In the genomic region with DNA sequence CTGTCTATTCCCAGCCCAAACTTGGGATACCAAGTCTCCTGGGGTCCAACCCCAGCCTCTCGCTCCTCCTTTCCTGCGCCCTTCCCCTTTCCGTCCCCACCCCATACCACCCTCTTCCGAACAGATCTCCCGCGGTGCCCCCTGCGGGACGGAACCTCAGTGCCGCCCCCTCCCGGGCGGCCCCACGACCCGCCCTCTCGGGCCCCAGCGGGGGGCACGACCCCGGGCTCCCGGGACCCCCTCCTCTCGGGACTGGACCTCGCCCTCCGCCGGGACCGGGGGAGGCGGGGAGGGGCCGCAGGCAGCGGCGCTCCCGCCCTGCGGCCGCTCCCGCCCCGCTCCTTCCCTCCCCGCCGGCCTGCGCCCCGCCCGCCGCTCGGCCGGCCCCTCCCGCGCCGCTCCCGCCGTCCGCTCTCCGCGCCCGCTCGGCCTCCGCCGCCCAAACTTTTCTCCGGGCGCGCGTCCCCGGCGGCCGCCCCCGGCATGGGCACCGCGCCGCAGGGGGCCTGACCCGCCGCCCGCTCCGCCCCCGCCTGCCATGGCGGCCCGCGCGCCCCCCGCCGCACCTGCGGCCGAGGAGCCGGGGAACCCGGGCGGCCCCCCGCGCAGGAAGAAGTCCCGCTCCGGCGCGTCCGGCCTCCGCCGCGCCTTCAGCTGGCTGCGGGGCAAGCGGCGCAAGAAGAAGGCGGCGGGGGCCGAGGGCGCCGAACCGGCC, we compare ENCODE assay signal across 8 cellular contexts. TPM values are rescaled to one million over a fixed set of nuclear protein-coding genes. Genes with fewer than 3 reads are reported as not detected.
DNase-seq lines count a peak whose midpoint lies in the region; ATAC-seq and TF ChIP-seq lines count a peak whose summit lies in the region.

No MANE protein-coding gene starts in this region.

- H3K9me3 ChIP-seq in uterus = no peaks in the 10 kb centered on the region

- no peak overlapping the region for H3K27ac Mint-ChIP-seq in memory B cell

- TF ChIP-seq POLR2A in NB4 (IDR thresholded peaks at IDR 0.05; ENCODE audit: extremely low read depth, insufficient read length) = no peak
- TF ChIP-seq POLR2A in uterus (IDR thresholded peaks at IDR 0.05) = no peak

- DNase-seq in NB4 (ENCODE audit: low read depth) (no peak), dermis blood vessel endothelial cell (peak; percentile 32), memory B cell (ENCODE audit: low spot score in 2 of 2) (no peak), uterus (peak in 1 of 2 donors; percentile 31), GM19238 (ENCODE audit: insufficient read length, low spot score) (no peak)

- ATAC-seq in memory B cell (ENCODE audit: low read depth) = peak; percentile 38
- ATAC-seq in GM21515 (IDR thresholded peaks at IDR 0.05; ENCODE audit: unreplicated experiment) = no peak
- ATAC-seq in HG03196 (IDR thresholded peaks at IDR 0.05; ENCODE audit: unreplicated experiment) = no peak

- H3K4me3 ChIP-seq in GM08714 (ENCODE audit: low read length) (peak overlapping the region; percentile 42; the same call in 1 of the 2 replicates), NB4 (ENCODE audit: low read depth, low read length) (no peak overlapping the region), uterus (peak overlapping the region; percentile 47 to 54)

- no peaks in the 10 kb centered on the region for H3K36me3 ChIP-seq in uterus

- H3K27ac ChIP-seq in uterus = peak overlapping the region; percentile 85 to 87

- H3K36me3 Mint-ChIP-seq in memory B cell = no peaks in the 10 kb centered on the region

- H3K4me1 ChIP-seq in uterus = no peaks in the 10 kb centered on the region

- intact Hi-C loops in uterus (cut with DNase I; ENCODE audit: low total_unique reads) = no loop called here

- H3K27me3 ChIP-seq in uterus = no peaks in the 10 kb centered on the region

- no peaks in the 10 kb centered on the region for H3K9me3 Mint-ChIP-seq in memory B cell

- H3K27me3 Mint-ChIP-seq in memory B cell = peaks cover 24% of the 10 kb centered on the region

- no peaks in the 10 kb centered on the region for H3K4me1 Mint-ChIP-seq in memory B cell

- peak overlapping the region; percentile 78 for H3K4me3 Mint-ChIP-seq in memory B cell

- TF ChIP-seq CTCF in NB4 (IDR thresholded peaks at IDR 0.05; ENCODE audit: low read depth, low read length) (peak; percentile 31), uterus (IDR thresholded peaks at IDR 0.05) (peak; percentile 28 to 55 (median 44))

RNA-seq across cellular contexts. Expression of gene SYNC, which starts 39.0 kb away (rescaled TPM):
- total RNA-seq in dermis blood vessel endothelial cell = 16.4 and 21.4 TPM in 2 replicates
- 10 to 100 TPM in 3 of 4 donors, 1 to 10 TPM in 1; 4.7 to 61.0 (median 18.1) TPM for total RNA-seq in uterus
